Comparison of ENCODE assay signal across 8 cellular contexts in genomic region chr5:85951707-85952210, GRCh38.
"Had no signal": no experiment of that assay in that cellular context is flagged by ENCODE, and none has a peak within 500 bp of the region (broad histone marks: within the 10 kb centered on the region; RNA-seq: fewer than 3 reads in every experiment).

No MANE protein-coding gene starts in this region.

- H3K27ac ChIP-seq: HL-60 had no signal

- H3K27ac Mint-ChIP-seq: HFFc6 had no signal

- H3K36me3 ChIP-seq: HAP-1 had no signal

- ATAC-seq: HCT116, K562 had no signal

- H3K4me1 ChIP-seq: HAP-1 had no signal

- DNase-seq: GOT3, HFFc6, IMR-90, KG1 had no signal

- H3K9me3 ChIP-seq: HAP-1 had no signal

- H3K4me3 ChIP-seq: HAP-1, K562 had no signal

- H3K4me3 Mint-ChIP-seq: HFFc6 had no signal
